In genomic region chr3:196874511-196875094, GRCh38 we compare ENCODE assay signal across 7 cellular contexts. TPM values are rescaled to one million over a fixed set of nuclear protein-coding genes. Genes with fewer than 3 reads are reported as not detected.
DNase-seq lines count a peak whose midpoint lies in the region; ATAC-seq, FAIRE-seq and TF ChIP-seq lines count a peak whose summit lies in the region.
"Not testable (repeated sequence)": the region's sequence is repeated elsewhere in the genome, so short reads cannot be mapped to it uniquely, and the experiment has no call there.

No MANE protein-coding gene starts in this region.

- not testable (repeated sequence) for H3K9ac ChIP-seq in astrocyte (ENCODE audit: low read length)

- peaks cover 45% of the 10 kb centered on the region; the same call in 1 of the 2 replicates for H4K20me1 ChIP-seq in GM23338 (replicated peaks; ENCODE audit: insufficient read depth)
- peaks cover 82% of the 10 kb centered on the region for H4K20me1 ChIP-seq in astrocyte (ENCODE audit: insufficient read depth, low read length)

- not testable (repeated sequence) for ATAC-seq in CD4-positive, CD25-positive, alpha-beta regulatory T cell (ENCODE audit: low read depth in 2 of 2); GM23338; stimulated activated effector memory CD8-positive, alpha-beta T cell treated with anti-CD3 and anti-CD28 coated beads, Interleukin-12 subunit alpha, Interleukin-12 subunit beta, amount 100 ng/mL, for 72 hours

- peaks cover 31 to 65% (median 50%) of the 10 kb centered on the region in 4 donors for H3K4me1 Mint-ChIP-seq in CD4-positive, CD25-positive, alpha-beta regulatory T cell
- not testable (repeated sequence) for H3K4me1 Mint-ChIP-seq in GM23338
- H3K4me1 Mint-ChIP-seq in astrocyte (ENCODE audit: low read depth, unreplicated experiment) = peaks cover 16% of the 10 kb centered on the region
- peaks cover 17% of the 10 kb centered on the region for H3K4me1 Mint-ChIP-seq in mesothelial cell of epicardium
- peaks cover 34% of the 10 kb centered on the region for H3K4me1 Mint-ChIP-seq in stimulated activated effector memory CD8-positive, alpha-beta T cell treated with anti-CD3 and anti-CD28 coated beads, Interleukin-12 subunit alpha, Interleukin-12 subunit beta, amount 100 ng/mL, for 72 hours

- not testable (repeated sequence) for H3K9me3 ChIP-seq in CD4-positive, CD25-positive, alpha-beta regulatory T cell (ENCODE audit: control insufficient read depth in 2 of 2, low read length in 2 of 2); astrocyte (ENCODE audit: insufficient read depth, low read depth, low read length)

- peaks cover 98% of the 10 kb centered on the region for H3K79me2 ChIP-seq in GM23338 (replicated peaks; ENCODE audit: insufficient read depth)
- H3K79me2 ChIP-seq in astrocyte (ENCODE audit: insufficient read depth, low read length) = peaks cover 99% of the 10 kb centered on the region

- H3K36me3 Mint-ChIP-seq in CD4-positive, CD25-positive, alpha-beta regulatory T cell; GM23338 (ENCODE audit: low read depth); astrocyte (ENCODE audit: low read depth, unreplicated experiment); mesothelial cell of epicardium: not testable (repeated sequence)
- peaks cover 30% of the 10 kb centered on the region for H3K36me3 Mint-ChIP-seq in stimulated activated effector memory CD8-positive, alpha-beta T cell treated with anti-CD3 and anti-CD28 coated beads, Interleukin-12 subunit alpha, Interleukin-12 subunit beta, amount 100 ng/mL, for 72 hours

- peak overlapping the region in 2 of 4 donors; percentile 41 to 59 for H3K4me3 Mint-ChIP-seq in CD4-positive, CD25-positive, alpha-beta regulatory T cell
- H3K4me3 Mint-ChIP-seq in GM23338; astrocyte (ENCODE audit: unreplicated experiment); mesothelial cell of epicardium; stimulated activated effector memory CD8-positive, alpha-beta T cell treated with anti-CD3 and anti-CD28 coated beads, Interleukin-12 subunit alpha, Interleukin-12 subunit beta, amount 100 ng/mL, for 72 hours: not testable (repeated sequence)

- not testable (repeated sequence) for H3K4me3 ChIP-seq in CD4-positive, CD25-positive, alpha-beta regulatory T cell (ENCODE audit: low read depth, low read length); GM23338; astrocyte (ENCODE audit: insufficient read depth, low read depth, low read length)

- not testable (repeated sequence) for H3K27me3 ChIP-seq in CD4-positive, CD25-positive, alpha-beta regulatory T cell (ENCODE audit: control insufficient read depth, insufficient read depth, low read length); GM23338 (ENCODE audit: insufficient read depth); astrocyte (ENCODE audit: insufficient read depth, low read length)

- H3F3A ChIP-seq in GM23338 (replicated peaks; ENCODE audit: low read depth) = not testable (repeated sequence)

- H3K27me3 Mint-ChIP-seq in CD4-positive, CD25-positive, alpha-beta regulatory T cell; GM23338 (ENCODE audit: insufficient read depth, low read depth, poor library complexity); astrocyte (ENCODE audit: low read depth, unreplicated experiment); mesothelial cell of epicardium (ENCODE audit: low read depth): not testable (repeated sequence)

- FAIRE-seq in astrocyte (lab: Jason Lieb, UNC) = not testable (repeated sequence)

- H3K27ac ChIP-seq in CD4-positive, CD25-positive, alpha-beta regulatory T cell (ENCODE audit: insufficient read depth, low read length, poor library complexity, severe bottlenecking); astrocyte (ENCODE audit: low read depth, low read length): not testable (repeated sequence)
- H3K27ac ChIP-seq in GM23338 (ENCODE audit: low read depth) = peak overlapping the region; percentile 53; the same call in 1 of the 2 replicates

- not testable (repeated sequence) for H3K9me3 Mint-ChIP-seq in CD4-positive, CD25-positive, alpha-beta regulatory T cell; GM23338; astrocyte (ENCODE audit: unreplicated experiment); mesothelial cell of epicardium; stimulated activated effector memory CD8-positive, alpha-beta T cell treated with anti-CD3 and anti-CD28 coated beads, Interleukin-12 subunit alpha, Interleukin-12 subunit beta, amount 100 ng/mL, for 72 hours

- peak overlapping the region in 2 of 3 donors; percentile 56 to 93 for H3K27ac Mint-ChIP-seq in CD4-positive, CD25-positive, alpha-beta regulatory T cell
- not testable (repeated sequence) for H3K27ac Mint-ChIP-seq in GM23338
- peak overlapping the region; percentile 55 for H3K27ac Mint-ChIP-seq in astrocyte (ENCODE audit: unreplicated experiment)
- peak overlapping the region; percentile 71 for H3K27ac Mint-ChIP-seq in mesothelial cell of epicardium
- peak overlapping the region; percentile 60 for H3K27ac Mint-ChIP-seq in stimulated activated effector memory CD8-positive, alpha-beta T cell treated with anti-CD3 and anti-CD28 coated beads, Interleukin-12 subunit alpha, Interleukin-12 subunit beta, amount 100 ng/mL, for 72 hours

- not testable (repeated sequence) for H2AFZ ChIP-seq in GM23338; astrocyte (ENCODE audit: low read depth, low read length)

- not testable (repeated sequence) for DNase-seq in CD4-positive, CD25-positive, alpha-beta regulatory T cell; GM23338 (ENCODE audit: low spot score); astrocyte (ENCODE audit: low read depth); mesothelial cell of epicardium (ENCODE audit: low spot score in 2 of 2, unreplicated experiment in 2 of 2); stimulated activated effector memory CD8-positive, alpha-beta T cell treated with anti-CD3 and anti-CD28 coated beads, Interleukin-12 subunit alpha, Interleukin-12 subunit beta, amount 100 ng/mL, for 72 hours (ENCODE audit: low spot score in 2 of 2)
- DNase-seq in NCI-H226 = peak; percentile 11
- DNase-seq in islet precursor cell = peak; percentile 56

- not testable (repeated sequence) for H3K36me3 ChIP-seq in CD4-positive, CD25-positive, alpha-beta regulatory T cell (ENCODE audit: control insufficient read depth, insufficient read depth, low read length); GM23338 (ENCODE audit: insufficient read depth); astrocyte (ENCODE audit: insufficient read depth, low read length)

- not testable (repeated sequence) for TF ChIP-seq CTCF in GM23338 (conservative IDR thresholded peaks at IDR 0.05; ENCODE audit: low read depth in 2 of 2); astrocyte (IDR thresholded peaks at IDR 0.05; ENCODE audit: insufficient read depth, low read depth, low read length); mesothelial cell of epicardium (IDR thresholded peaks at IDR 0.05; ENCODE audit: unreplicated experiment)

- not testable (repeated sequence) for H3K9me2 ChIP-seq in GM23338 (ENCODE audit: insufficient read depth)

- H3K4me2 ChIP-seq in GM23338; astrocyte (ENCODE audit: low read length): not testable (repeated sequence)

- H3K4me1 ChIP-seq in CD4-positive, CD25-positive, alpha-beta regulatory T cell (ENCODE audit: control insufficient read depth, insufficient read depth, low read length, poor library complexity, severe bottlenecking); GM23338 (ENCODE audit: insufficient read depth); astrocyte (ENCODE audit: insufficient read depth, low read length): not testable (repeated sequence)

RNA-seq across cellular contexts. Expression of gene SENP5, which starts 6.9 kb away (rescaled TPM):
- total RNA-seq in CD4-positive, CD25-positive, alpha-beta regulatory T cell = 67.5 TPM
- 1 to 10 TPM; 6.2 to 9.8 (median 6.8) TPM for polyA plus RNA-seq in CD4-positive, CD25-positive, alpha-beta regulatory T cell
- 34.3 and 44.0 TPM in 2 replicates for total RNA-seq in GM23338 (2014; rRNA removed; shearing (Covaris generic))
- polyA plus RNA-seq in GM23338 (2016; fragmentation: Nextera tagmentation; extraction: Ambion mirVana) = 8.3 and 12.2 TPM in 2 replicates
- total RNA-seq in astrocyte (44.8 and 47.7 TPM in 2 replicates), mesothelial cell of epicardium (44.4 to 47.3 TPM (median 46.5 TPM) in 3 replicates)
